ENCODE assay signal across 14 cellular contexts in the genomic region with DNA sequence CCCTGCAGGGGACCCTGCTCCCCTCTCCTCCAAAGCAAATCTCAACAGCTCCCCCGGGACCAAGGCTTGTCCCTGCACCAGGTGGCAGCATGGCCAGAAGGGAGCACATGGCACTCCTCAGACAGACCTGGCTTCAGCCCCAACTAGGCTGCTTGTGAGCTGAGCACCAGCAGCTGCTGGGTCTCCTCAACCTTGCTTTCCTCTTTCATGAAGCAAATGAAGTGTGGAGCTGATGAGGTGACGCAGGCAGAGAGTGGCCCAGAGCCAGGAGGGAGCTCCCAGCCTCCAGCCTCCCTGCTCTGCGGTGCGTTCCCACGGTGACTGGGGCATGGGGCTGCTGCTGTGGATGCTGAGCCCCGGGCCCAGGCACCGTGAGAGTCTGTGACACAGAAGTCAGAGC. TPM values are rescaled to one million over a fixed set of nuclear protein-coding genes. Genes with fewer than 3 reads are reported as not detected.
DNase-seq lines count a peak whose midpoint lies in the region; ATAC-seq and TF ChIP-seq lines count a peak whose summit lies in the region.
"Had no signal": no experiment of that assay in that cellular context is flagged by ENCODE, and none has a peak within 500 bp of the region (broad histone marks: within the 10 kb centered on the region; RNA-seq: fewer than 3 reads in every experiment).

No MANE protein-coding gene starts in this region.

- H3K27ac ChIP-seq in psoas muscle: no peak overlapping the region
- no peak overlapping the region for H3K27ac ChIP-seq in CD4-positive, alpha-beta T cell (ENCODE audit: low read depth, low read length)
- H3K27ac ChIP-seq: Peyer's patch had no signal

- no peaks in the 10 kb centered on the region for H3K9me3 ChIP-seq in psoas muscle
- H3K9me3 ChIP-seq in CD4-positive, alpha-beta T cell (ENCODE audit: control insufficient read depth, low read length): no peaks in the 10 kb centered on the region
- H3K9me3 ChIP-seq: Peyer's patch had no signal

- H3K4me3 ChIP-seq in cardiac fibroblast (replicated peaks in 1 of 2; ENCODE audit: low read depth in 2 of 2, low read length in 2 of 2) (no peak overlapping the region), psoas muscle (no peak overlapping the region)
- H3K4me3 ChIP-seq: Peyer's patch had no signal

- no peaks in the 10 kb centered on the region for H3K4me1 ChIP-seq in psoas muscle
- H3K4me1 ChIP-seq: Peyer's patch had no signal

- H3K27ac Mint-ChIP-seq in CD4-positive, alpha-beta T cell: no peak overlapping the region
- H3K27ac Mint-ChIP-seq in T-helper 2 cell treated with Interferon-gamma antibody and Interleukin-4, amounts not matched to agents 5 μg/mL and 100 μg/mL, for 36 hours: no peak overlapping the region
- H3K27ac Mint-ChIP-seq: dendritic cell treated with granulocyte-macrophage colony-stimulating factor and Interleukin-4, amounts not matched to agents 40 ng/mL and 50 ng/mL, for 4 days had no signal

- CTCF ChIA-PET in CD4-positive, alpha-beta T cell (lab: Charles Lee): no interaction called here

- WGBS in psoas muscle, 3 donors: 28 to 38% (median 32%) methylated on average over 7 of the region's 7 CpGs

- POLR2A ChIA-PET in CD4-positive, alpha-beta T cell (lab: Charles Lee): no interaction called here

- TF ChIP-seq CTCF in cardiac fibroblast (IDR thresholded peaks at IDR 0.05; ENCODE audit: low read depth, low read length) (no peak), psoas muscle (IDR thresholded peaks at IDR 0.05) (no peak)
- TF ChIP-seq CTCF in CD4-positive, alpha-beta T cell (IDR thresholded peaks at IDR 0.05): no peak

- no peaks in the 10 kb centered on the region for H3K27me3 Mint-ChIP-seq in CD4-positive, alpha-beta T cell
- H3K27me3 Mint-ChIP-seq in T-helper 2 cell treated with Interferon-gamma antibody and Interleukin-4, amounts not matched to agents 5 μg/mL and 100 μg/mL, for 36 hours (ENCODE audit: low read depth): no peaks in the 10 kb centered on the region
- H3K27me3 Mint-ChIP-seq: dendritic cell treated with granulocyte-macrophage colony-stimulating factor and Interleukin-4, amounts not matched to agents 40 ng/mL and 50 ng/mL, for 4 days had no signal

- H3K36me3 ChIP-seq in psoas muscle (ENCODE audit: insufficient read depth in 1 of 2, low read depth in 1 of 2): no peaks in the 10 kb centered on the region
- H3K36me3 ChIP-seq: Peyer's patch had no signal

- intact Hi-C loops in psoas muscle (cut with DNase I): no loop called here
- intact Hi-C loops in CD4-positive, alpha-beta T cell (cut with DNase I, micrococcal nuclease): no loop called here

- no peaks in the 10 kb centered on the region for H3K9me3 Mint-ChIP-seq in CD4-positive, alpha-beta T cell
- no peaks in the 10 kb centered on the region for H3K9me3 Mint-ChIP-seq in T-helper 2 cell treated with Interferon-gamma antibody and Interleukin-4, amounts not matched to agents 5 μg/mL and 100 μg/mL, for 36 hours
- H3K9me3 Mint-ChIP-seq: activated T-cell treated with anti-CD3 and anti-CD28 coated beads, Interleukin-2, amount 50 U/mL, for 4 hours; dendritic cell treated with granulocyte-macrophage colony-stimulating factor and Interleukin-4, amounts not matched to agents 40 ng/mL and 50 ng/mL, for 4 days had no signal

- peak; percentile 34 for DNase-seq in GF-D8 (lab: John Stamatoyannopoulos, UW)
- DNase-seq in NCI-H2171 treated with DMSO at 0.1 percent for 48 hours (lab: John Stamatoyannopoulos, UW): peak; percentile 96
- peak; percentile 36 to 89 for DNase-seq in cardiac fibroblast (ENCODE audit: low read depth in 2 of 2)
- DNase-seq in psoas muscle: no peak
- no peak for DNase-seq in CD4-positive, alpha-beta T cell
- DNase-seq in T-helper 2 cell treated with Interferon-gamma antibody and Interleukin-4, amounts not matched to agents 5 μg/mL and 100 μg/mL, for 36 hours (ENCODE audit: low spot score): no peak
- DNase-seq: activated CD4-positive, alpha-beta T cell treated with anti-CD3 and anti-CD28 coated beads for 4 hours; activated T-cell treated with anti-CD3 and anti-CD28 coated beads, Interleukin-2, amount 50 U/mL, for 4 hours; KBM-7; Peyer's patch; T-helper 2 cell had no signal

- no peaks in the 10 kb centered on the region for H3K4me1 Mint-ChIP-seq in CD4-positive, alpha-beta T cell (ENCODE audit: low read depth)
- no peaks in the 10 kb centered on the region for H3K4me1 Mint-ChIP-seq in T-helper 2 cell treated with Interferon-gamma antibody and Interleukin-4, amounts not matched to agents 5 μg/mL and 100 μg/mL, for 36 hours (ENCODE audit: low read depth)

- H3K27me3 ChIP-seq in psoas muscle (ENCODE audit: insufficient read depth in 3 of 3, low read length in 2 of 3): peaks cover 0 to 27% (median 2%) of the 10 kb centered on the region in 3 donors
- no peaks in the 10 kb centered on the region for H3K27me3 ChIP-seq in CD4-positive, alpha-beta T cell (ENCODE audit: control insufficient read depth, insufficient read depth, low read length)
- H3K27me3 ChIP-seq: Peyer's patch had no signal

- H3K4me3 Mint-ChIP-seq in CD4-positive, alpha-beta T cell: no peak overlapping the region
- no peak overlapping the region for H3K4me3 Mint-ChIP-seq in T-helper 2 cell treated with Interferon-gamma antibody and Interleukin-4, amounts not matched to agents 5 μg/mL and 100 μg/mL, for 36 hours
- H3K4me3 Mint-ChIP-seq: activated T-cell treated with anti-CD3 and anti-CD28 coated beads, Interleukin-2, amount 50 U/mL, for 4 hours; dendritic cell treated with granulocyte-macrophage colony-stimulating factor and Interleukin-4, amounts not matched to agents 40 ng/mL and 50 ng/mL, for 4 days had no signal

- ATAC-seq in psoas muscle (peak in 3 of 4 donors; percentile 13 to 35 (median 21)), GM21825 (IDR thresholded peaks at IDR 0.05; ENCODE audit: unreplicated experiment) (no peak), GM18907 (IDR thresholded peaks at IDR 0.05; ENCODE audit: unreplicated experiment) (no peak)
- ATAC-seq in CD4-positive, alpha-beta T cell (ENCODE audit: poor library complexity): no peak
- ATAC-seq: activated T-cell treated with anti-CD3 and anti-CD28 coated beads, Interleukin-2, amount 50 U/mL, for 4 hours had no signal

- no peaks in the 10 kb centered on the region for H3K36me3 Mint-ChIP-seq in CD4-positive, alpha-beta T cell (ENCODE audit: low read depth)
- no peaks in the 10 kb centered on the region for H3K36me3 Mint-ChIP-seq in T-helper 2 cell treated with Interferon-gamma antibody and Interleukin-4, amounts not matched to agents 5 μg/mL and 100 μg/mL, for 36 hours (ENCODE audit: low read depth)

RNA-seq across cellular contexts. Expression of a gene that starts 34.0 kb away (rescaled TPM):
- total RNA-seq in psoas muscle: 1 to 10 TPM; 3.7 to 5.5 (median 4.5) TPM
- 1 to 10 TPM in 2 of 3 donors, under 1 TPM in 1; 0.67 to 2.4 (median 1.6) TPM for polyA plus RNA-seq in psoas muscle
- total RNA-seq in CD4-positive, alpha-beta T cell: 10 to 100 TPM; 57.5 to 62.2 TPM

RNA-seq across cellular contexts. Expression of a gene that starts 47.5 kb away (rescaled TPM):
- total RNA-seq in psoas muscle: 10 to 100 TPM; 37.9 to 49.2 (median 39.2) TPM
- 10 to 100 TPM; 33.9 to 66.4 (median 45.0) TPM for polyA plus RNA-seq in psoas muscle
- 10 to 100 TPM; 46.5 to 48.3 TPM for total RNA-seq in CD4-positive, alpha-beta T cell

Comparison
In these comparisons a context has a peak if more than half of its experiments do, and no peak if none do; other contexts are left out.
1. DNase-seq: peak in GF-D8 (single experiment), NCI-H2171 treated with DMSO at 0.1 percent for 48 hours (single experiment) and cardiac fibroblast (2 of 2); none in psoas muscle (0 of 2), CD4-positive, alpha-beta T cell (0 of 10) and T-helper 2 cell treated with Interferon-gamma antibody and Interleukin-4, amounts not matched to agents 5 μg/mL and 100 μg/mL, for 36 hours (single experiment).
2. ATAC-seq: peak in psoas muscle (3 of 4); none in GM21825 (single experiment), GM18907 (single experiment) and CD4-positive, alpha-beta T cell (single experiment).
3. RNA of a gene that starts 34.0 kb away (total RNA-seq): 57.5 to 62.2 TPM in CD4-positive, alpha-beta T cell; 3.7 to 5.5 TPM in psoas muscle; every median in the first group is over 4 times any median in the second.